ENCODE assay signal across 8 cellular contexts in the genomic region with DNA sequence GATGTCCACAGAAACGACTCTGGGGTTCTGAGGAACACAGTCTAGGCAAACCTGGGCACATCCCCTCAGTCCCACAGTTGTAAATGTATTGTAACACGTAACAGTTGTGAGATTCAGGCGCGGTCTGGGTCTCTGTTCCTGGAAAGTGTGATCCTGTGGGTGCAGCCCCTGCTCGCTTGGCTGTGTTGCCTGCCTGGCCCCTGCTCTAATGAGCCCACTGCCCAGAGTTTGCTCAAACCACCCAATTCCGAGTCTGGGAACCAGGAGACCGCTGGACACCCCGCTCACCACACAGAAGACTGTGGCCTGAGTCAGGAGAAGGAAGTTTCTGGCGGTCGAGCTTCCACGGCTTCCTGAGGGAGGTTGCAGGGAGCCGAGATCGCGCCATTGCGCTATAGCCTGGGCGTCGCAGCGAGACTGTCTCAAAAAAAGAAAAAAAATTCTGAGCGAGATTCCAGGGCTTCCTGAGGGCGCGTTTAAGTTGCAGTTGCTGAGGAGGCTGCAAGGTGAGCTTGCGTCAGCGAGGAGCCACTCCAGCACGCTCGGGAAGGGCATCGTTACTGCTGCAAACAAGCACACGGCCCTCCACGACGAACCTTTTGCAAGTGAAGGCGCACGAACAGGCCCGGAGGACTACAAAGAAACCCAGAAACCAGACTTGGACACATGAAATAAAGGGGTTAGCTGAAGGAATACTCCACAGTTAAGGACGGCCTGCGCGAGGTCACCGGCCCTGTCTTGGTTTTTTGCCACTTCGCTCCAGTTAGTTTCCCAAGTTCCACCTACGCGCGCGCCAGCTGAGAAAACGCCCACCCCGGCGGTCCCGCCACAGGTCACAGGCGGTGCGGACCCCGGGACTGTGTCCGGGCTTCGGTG. TPM values are rescaled to one million over a fixed set of nuclear protein-coding genes. Genes with fewer than 3 reads are reported as not detected.
DNase-seq lines count a peak whose midpoint lies in the region; ATAC-seq and TF ChIP-seq lines count a peak whose summit lies in the region.

No MANE protein-coding gene starts in this region.

- no peaks in the 10 kb centered on the region for H3K9me3 ChIP-seq in H9 (ENCODE audit: control insufficient read depth, low read depth, low read length)

- no peak overlapping the region for H3K27ac ChIP-seq in H9 (ENCODE audit: insufficient read length, low read depth, low read length)

- H3K4me1 Mint-ChIP-seq in H9, result peaks cover 43 to 47% of the 10 kb centered on the region in 2 experiments

- peak overlapping the region; percentile 70 for H3K18ac ChIP-seq in H9 (ENCODE audit: insufficient read length, low read depth, low read length)

- H4K20me1 ChIP-seq in H9 (ENCODE audit: control insufficient read depth, insufficient read depth, insufficient read length), result no peaks in the 10 kb centered on the region

- H3K23ac ChIP-seq in H9 (ENCODE audit: insufficient read length, low read depth, low read length), result no peak overlapping the region

- H3K9me3 Mint-ChIP-seq in H9, result no peaks in the 10 kb centered on the region

- no peaks in the 10 kb centered on the region for H3K27me3 Mint-ChIP-seq in H9 (ENCODE audit: low read depth)

- no peak overlapping the region for H4K5ac ChIP-seq in H9 (ENCODE audit: insufficient read length, low read depth, low read length)

- peaks cover 2% of the 10 kb centered on the region for H3K79me1 ChIP-seq in H9 (ENCODE audit: insufficient read depth, low read depth, low read length, poor library complexity, severe bottlenecking)

- H2AFZ ChIP-seq in H9 (ENCODE audit: low read length), result no peak overlapping the region

- no CpG with 5 or more reads among the region's 50 CpGs for WGBS in H9 (ENCODE audit: extremely low coverage, insufficient read length, low lambda C conversion rate)

- no peak overlapping the region for H2BK120ac ChIP-seq in H9 (ENCODE audit: low read depth, low read length, poor library complexity, severe bottlenecking)

- H3K4me3 ChIP-seq in WI38 (ENCODE audit: low read depth, low read length), result peak overlapping the region; percentile 94

- no peak overlapping the region for H2BK5ac ChIP-seq in H9 (ENCODE audit: insufficient read length, low read length)

- H2BK15ac ChIP-seq in H9 (ENCODE audit: low read depth, low read length), result no peak overlapping the region

- no peak overlapping the region for H2BK20ac ChIP-seq in H9 (ENCODE audit: low read depth, low read length, poor library complexity, severe bottlenecking)

- no peak overlapping the region for H3T11ph ChIP-seq in H9 (ENCODE audit: low read length)

- no peak overlapping the region for H2AK5ac ChIP-seq in H9 (ENCODE audit: insufficient read length, low read length)

- H3K4me1 ChIP-seq in H9 (ENCODE audit: insufficient read depth, low read length), result peaks cover 7% of the 10 kb centered on the region; the same call in 1 of the 2 replicates

- H3K4me2 ChIP-seq in H9 (ENCODE audit: insufficient read depth, insufficient read length, low read length), result peak overlapping the region; percentile 97

- peaks cover 26 to 35% (median 29%) of the 10 kb centered on the region in 3 experiments for H3K36me3 Mint-ChIP-seq in H9 (ENCODE audit: insufficient read depth in 1 of 3, low read depth in 3 of 3)

- H4K8ac ChIP-seq in H9 (replicated peaks; ENCODE audit: insufficient read length, low read depth, low read length), result no peak overlapping the region

- H3K56ac ChIP-seq in H9 (ENCODE audit: insufficient read length, low read depth, low read length), result no peak overlapping the region

- H3K79me2 ChIP-seq in H9 (ENCODE audit: insufficient read depth, low read length), result peaks cover 15% of the 10 kb centered on the region; the same call in 1 of the 2 replicates

- DNase-seq in AG08396 (ENCODE audit: low spot score) (peak; percentile 54), H9 (no peak), foreskin melanocyte (peak; percentile 16), retina (peak; percentile 22)

- no peak overlapping the region for H3K4ac ChIP-seq in H9 (ENCODE audit: low read depth, low read length)

- peaks cover 17% of the 10 kb centered on the region for H3K23me2 ChIP-seq in H9 (ENCODE audit: insufficient read length, low read depth, low read length, poor library complexity, severe bottlenecking)

- peak overlapping the region; percentile 81 for H3K14ac ChIP-seq in H9 (ENCODE audit: insufficient read depth, low read length)

- no peak overlapping the region for H4K91ac ChIP-seq in H9 (ENCODE audit: insufficient read length, low read depth, low read length)

- H3K9ac ChIP-seq in H9 (ENCODE audit: extremely low read depth, insufficient read length, low read length), result peak overlapping the region; percentile 96

- no peaks in the 10 kb centered on the region for H3K27me3 ChIP-seq in H9 (ENCODE audit: insufficient read depth, low read length)

- ATAC-seq in HG02981 (IDR thresholded peaks at IDR 0.05; ENCODE audit: unreplicated experiment) (no peak), GM18870 (IDR thresholded peaks at IDR 0.05; ENCODE audit: unreplicated experiment) (no peak), HG02678 (IDR thresholded peaks at IDR 0.05; ENCODE audit: unreplicated experiment) (no peak)

- H3K4me3 Mint-ChIP-seq in H9, result peak overlapping the region; percentile 94 to 98

- TF ChIP-seq CTCF in H9 (conservative IDR thresholded peaks at IDR 0.05) (no peak), WI38 (IDR thresholded peaks at IDR 0.05; ENCODE audit: low read depth, low read length) (no peak)

- H2BK12ac ChIP-seq in H9 (ENCODE audit: insufficient read length, low read depth, low read length), result no peak overlapping the region

- H3K27ac Mint-ChIP-seq in H9, result peak overlapping the region; percentile 82 to 99 (median 98); a peak in 6 of 7 replicates

RNA-seq across cellular contexts. Expression of a gene that starts 1.1 kb away (rescaled TPM):
- 17.2 and 19.1 TPM in 2 replicates for total RNA-seq in H9 (2021)

RNA-seq across cellular contexts. Expression of a gene that starts 1.4 kb away (rescaled TPM):
- 39.6 and 40.6 TPM in 2 replicates for total RNA-seq in H9 (2021)

RNA-seq across cellular contexts. Expression of a gene that starts 36.4 kb away (rescaled TPM):
- total RNA-seq in H9 (2021), result 26.2 and 26.5 TPM in 2 replicates

RNA-seq across cellular contexts. Expression of a gene that starts 37.2 kb away (rescaled TPM):
- total RNA-seq in H9 (2021), result 113 and 124 TPM in 2 replicates
